Comparison of ENCODE assay signal across 9 cellular contexts in genomic region chr11:64850979-64851567, GRCh38. TPM values are rescaled to one million over a fixed set of nuclear protein-coding genes. Genes with fewer than 3 reads are reported as not detected.
DNase-seq lines count a peak whose midpoint lies in the region; ATAC-seq, FAIRE-seq and TF ChIP-seq lines count a peak whose summit lies in the region.
"Had no signal": no experiment of that assay in that cellular context is flagged by ENCODE, and none has a peak within 500 bp of the region (broad histone marks: within the 10 kb centered on the region; RNA-seq: fewer than 3 reads in every experiment).

No MANE protein-coding gene starts in this region.

- no peak for TF ChIP-seq CTCF in left ventricle myocardium inferior (IDR thresholded peaks at IDR 0.05; ENCODE audit: borderline replicate concordance)
- TF ChIP-seq CTCF in esophagus muscularis mucosa (IDR thresholded peaks at IDR 0.05), result no peak
- no peak for TF ChIP-seq CTCF in suprapubic skin (IDR thresholded peaks at IDR 0.05)
- TF ChIP-seq CTCF in D721Med (IDR thresholded peaks at IDR 0.05; ENCODE audit: insufficient read depth, missing control alignments), result no peak

- DNase-seq in left ventricle myocardium inferior (no peak), cardiac septum (ENCODE audit: low spot score) (no peak), SJCRH30 (peak; percentile 47 to 60), esophagus muscularis mucosa (ENCODE audit: extremely low spot score) (no peak), suprapubic skin (ENCODE audit: low spot score in 2 of 2) (no peak), occipital lobe (lab: John Stamatoyannopoulos, UW) (no peak), D721Med (ENCODE audit: insufficient read length, low spot score) (no peak)

- WGBS in esophagus muscularis mucosa, result 57% methylated on average over 9 of the region's 13 CpGs
- WGBS in suprapubic skin, result no CpG with 5 or more reads among the region's 13 CpGs

- TF ChIP-seq POLR2A in esophagus muscularis mucosa (IDR thresholded peaks at IDR 0.05; ENCODE audit: low read depth) (no peak), suprapubic skin (IDR thresholded peaks at IDR 0.05) (no peak)

- peak; percentile 51 for ATAC-seq in HG02840 (IDR thresholded peaks at IDR 0.05; ENCODE audit: low FRiP score, unreplicated experiment)

- intact Hi-C loops in left ventricle myocardium inferior (cut with micrococcal nuclease), result no loop called here
- intact Hi-C loops in cardiac septum (cut with DNase I), result no loop called here
- intact Hi-C loops in esophagus muscularis mucosa (cut with DNase I), result no loop called here

- H3K4me3 ChIP-seq in left ventricle myocardium inferior (no peak overlapping the region), SJCRH30 (no peak overlapping the region), esophagus muscularis mucosa (no peak overlapping the region), suprapubic skin (no peak overlapping the region)

- H3K27ac ChIP-seq in left ventricle myocardium inferior (replicated peaks) (peak overlapping the region; percentile 93), SJCRH30 (no peak overlapping the region), esophagus muscularis mucosa (replicated peaks in 1 of 4) (peak overlapping the region; percentile 93 to 98 (median 94)), suprapubic skin (peak overlapping the region; percentile 26)

- H3K36me3 ChIP-seq in left ventricle myocardium inferior, result peaks cover 18% of the 10 kb centered on the region
- peaks cover 19% of the 10 kb centered on the region; the same call in 1 of the 2 replicates for H3K36me3 ChIP-seq in SJCRH30
- peaks cover 10 to 28% (median 22%) of the 10 kb centered on the region in 4 donors for H3K36me3 ChIP-seq in esophagus muscularis mucosa
- peaks cover 15% of the 10 kb centered on the region for H3K36me3 ChIP-seq in suprapubic skin

- H3K4me1 ChIP-seq in left ventricle myocardium inferior (peaks cover 90% of the 10 kb centered on the region), SJCRH30 (peaks cover 34% of the 10 kb centered on the region), esophagus muscularis mucosa (peaks cover 77 to 91% (median 84%) of the 10 kb centered on the region in 4 donors), suprapubic skin (peaks cover 80% of the 10 kb centered on the region)

- H3K9me3 ChIP-seq in left ventricle myocardium inferior (replicated peaks) (no peaks in the 10 kb centered on the region), SJCRH30 (replicated peaks) (no peaks in the 10 kb centered on the region), esophagus muscularis mucosa (no peaks in the 10 kb centered on the region), suprapubic skin (no peaks in the 10 kb centered on the region)

- H3K27me3 ChIP-seq in left ventricle myocardium inferior (ENCODE audit: low read depth), result no peaks in the 10 kb centered on the region
- no peaks in the 10 kb centered on the region for H3K27me3 ChIP-seq in SJCRH30
- no peaks in the 10 kb centered on the region for H3K27me3 ChIP-seq in esophagus muscularis mucosa
- no peaks in the 10 kb centered on the region for H3K27me3 ChIP-seq in suprapubic skin

- FAIRE-seq in D721Med (lab: Jason Lieb, UNC), result no peak
- FAIRE-seq: bronchial epithelial cell had no signal

- TF ChIP-seq EP300 in esophagus muscularis mucosa (IDR thresholded peaks at IDR 0.05) (no peak), suprapubic skin (IDR thresholded peaks at IDR 0.05) (no peak)

RNA-seq across cellular contexts. Expression of gene CDC42BPG, which starts 6.6 kb away (rescaled TPM):
- 1.1 TPM for total RNA-seq in left ventricle myocardium inferior
- 1.2 TPM for total RNA-seq in cardiac septum
- total RNA-seq in SJCRH30 (2014; rRNA removed; shearing (Covaris generic)), result 0.03 and 0.10 TPM in 2 replicates
- under 1 TPM in 3 of 4 donors, not detected in 1; 0.33 to 0.46 (median 0.39) TPM for total RNA-seq in esophagus muscularis mucosa
- total RNA-seq in suprapubic skin, result 10 to 100 TPM; 42.2 to 64.9 (median 61.1) TPM
- 0.16 TPM for total RNA-seq in occipital lobe

RNA-seq across cellular contexts. Expression of gene EHD1, which starts 27.3 kb away (rescaled TPM):
- total RNA-seq in left ventricle myocardium inferior (40.3 TPM), cardiac septum (50.9 TPM), esophagus muscularis mucosa (100 to 1,000 TPM in 2 of 4 donors, 10 to 100 TPM in 2; 57.0 to 193 (median 104) TPM), suprapubic skin (10 to 100 TPM; 47.8 to 85.4 (median 76.8) TPM), occipital lobe (22.9 TPM)
- 43.4 and 45.0 TPM in 2 replicates for total RNA-seq in SJCRH30 (2014; rRNA removed; shearing (Covaris generic))

RNA-seq across cellular contexts. Expression of gene MEN1, which starts 40.7 kb away (rescaled TPM):
- total RNA-seq in left ventricle myocardium inferior (8.7 TPM), cardiac septum (8.6 TPM), esophagus muscularis mucosa (10 to 100 TPM; 10.4 to 18.7 (median 11.5) TPM), suprapubic skin (10 to 100 TPM; 26.9 to 46.6 (median 36.1) TPM), occipital lobe (17.2 TPM)
- 25.9 and 26.3 TPM in 2 replicates for total RNA-seq in SJCRH30 (2014; rRNA removed; shearing (Covaris generic))

RNA-seq across cellular contexts. Expression of gene MAP4K2, which starts 48.1 kb away (rescaled TPM):
- 7.5 TPM for total RNA-seq in left ventricle myocardium inferior
- 6.7 TPM for total RNA-seq in cardiac septum
- 8.9 and 9.6 TPM in 2 replicates for total RNA-seq in SJCRH30 (2014; rRNA removed; shearing (Covaris generic))
- 10 to 100 TPM; 11.1 to 25.0 (median 17.1) TPM for total RNA-seq in esophagus muscularis mucosa
- total RNA-seq in suprapubic skin, result 10 to 100 TPM; 13.6 to 20.4 (median 15.3) TPM
- 9.8 TPM for total RNA-seq in occipital lobe

Comparison
In these comparisons a context has a peak if more than half of its experiments do, and no peak if none do; other contexts are left out.
1. DNase-seq: peak in SJCRH30 (2 of 2); none in left ventricle myocardium inferior (single experiment), cardiac septum (single experiment), esophagus muscularis mucosa (single experiment), suprapubic skin (0 of 2), occipital lobe (single experiment) and D721Med (single experiment).
2. RNA of gene CDC42BPG, which starts 6.6 kb away (total RNA-seq): 42.2 to 64.9 TPM in suprapubic skin; 1.2 TPM in cardiac septum (single experiment), 1.1 TPM in left ventricle myocardium inferior (single experiment), 0.33 to 0.46 TPM in esophagus muscularis mucosa, 0.16 TPM in occipital lobe (single experiment) and 0.03 to 0.10 TPM in SJCRH30; every median in the first group is over 10 times any median in the second.